15 cellular contexts compared by ENCODE assay signal in genomic region chr15:52728899-52729298, GRCh38. TPM values are rescaled to one million over a fixed set of nuclear protein-coding genes. Genes with fewer than 3 reads are reported as not detected.
DNase-seq lines count a peak whose midpoint lies in the region; ATAC-seq, FAIRE-seq and TF ChIP-seq lines count a peak whose summit lies in the region.
"Had no signal": no experiment of that assay in that cellular context is flagged by ENCODE, and none has a peak within 500 bp of the region (broad histone marks: within the 10 kb centered on the region; RNA-seq: fewer than 3 reads in every experiment).

No MANE protein-coding gene starts in this region.

- no peaks in the 10 kb centered on the region for H3K9me1 ChIP-seq in keratinocyte (ENCODE audit: control insufficient read depth, extremely low read depth, insufficient read depth, low read length)

- no peak for TF ChIP-seq CTCF in astrocyte (IDR thresholded peaks at IDR 0.05; ENCODE audit: insufficient read depth, low read depth, low read length)
- TF ChIP-seq CTCF in keratinocyte (optimal IDR thresholded peaks at IDR 0.05 in 1 of 3, IDR thresholded peaks at IDR 0.05 in 1 of 3, conservative IDR thresholded peaks at IDR 0.05 in 1 of 3; ENCODE audit: extremely low read depth in 1 of 3, insufficient read depth in 2 of 3, low read length in 3 of 3): no peak
- no peak for TF ChIP-seq CTCF in uterus (IDR thresholded peaks at IDR 0.05)

- H3K4me2 ChIP-seq in Karpas-422 (ENCODE audit: low read depth, low read length, poor library complexity, severe bottlenecking) (no peak overlapping the region), astrocyte (ENCODE audit: low read length) (peak overlapping the region; percentile 44), keratinocyte (ENCODE audit: control insufficient read depth, extremely low read depth, insufficient read depth, low read depth, low read length) (peak overlapping the region; percentile 35)

- ATAC-seq in CD4-positive, CD25-positive, alpha-beta regulatory T cell (ENCODE audit: low read depth in 2 of 2): no peak
- ATAC-seq in GM21528 (IDR thresholded peaks at IDR 0.05; ENCODE audit: low FRiP score, unreplicated experiment) (no peak), GM19023 (IDR thresholded peaks at IDR 0.05; ENCODE audit: unreplicated experiment) (no peak)
- ATAC-seq: left colon had no signal

- no peaks in the 10 kb centered on the region for H3K36me3 Mint-ChIP-seq in CD4-positive, CD25-positive, alpha-beta regulatory T cell
- H3K36me3 Mint-ChIP-seq in astrocyte (ENCODE audit: low read depth, unreplicated experiment): no peaks in the 10 kb centered on the region

- dilution Hi-C loops in keratinocyte (cut with MboI; ENCODE audit: extremely low pct_ligation_motif_present, low sequenced_read_pairs): no loop called here

- no peak for TF ChIP-seq POLR2A in uterus (IDR thresholded peaks at IDR 0.05)

- no peaks in the 10 kb centered on the region for H3K9me3 Mint-ChIP-seq in CD4-positive, CD25-positive, alpha-beta regulatory T cell
- H3K9me3 Mint-ChIP-seq in astrocyte (ENCODE audit: unreplicated experiment): no peaks in the 10 kb centered on the region
- H3K9me3 Mint-ChIP-seq: activated naive CD4-positive, alpha-beta T cell treated with anti-CD3 and anti-CD28 coated beads for 36 hours had no signal

- no peak for FAIRE-seq in astrocyte (lab: Jason Lieb, UNC)
- FAIRE-seq in keratinocyte (lab: Jason Lieb, UNC): no peak

- no peak overlapping the region for H3K4me3 ChIP-seq in CD4-positive, CD25-positive, alpha-beta regulatory T cell (ENCODE audit: low read depth, low read length)
- H3K4me3 ChIP-seq in Karpas-422 (ENCODE audit: low read length) (no peak overlapping the region), astrocyte (ENCODE audit: insufficient read depth, low read depth, low read length) (no peak overlapping the region), keratinocyte (ENCODE audit: control insufficient read depth in 2 of 3, extremely low read depth in 1 of 3, insufficient read depth in 2 of 3, low read depth in 1 of 3, low read length in 3 of 3) (no peak overlapping the region), uterus (no peak overlapping the region)
- H3K4me3 ChIP-seq: coronary artery, sigmoid colon had no signal

- no peaks in the 10 kb centered on the region for H4K20me1 ChIP-seq in Karpas-422 (ENCODE audit: insufficient read depth, low read depth, low read length)
- H4K20me1 ChIP-seq in astrocyte (ENCODE audit: insufficient read depth, low read length): no peaks in the 10 kb centered on the region
- no peaks in the 10 kb centered on the region for H4K20me1 ChIP-seq in keratinocyte (ENCODE audit: control insufficient read depth, extremely low read depth, insufficient read depth, low read length)

- H2AFZ ChIP-seq in Karpas-422 (ENCODE audit: low read length): peak overlapping the region; percentile 28
- H2AFZ ChIP-seq in astrocyte (ENCODE audit: low read depth, low read length): no peak overlapping the region
- peak overlapping the region; percentile 62 for H2AFZ ChIP-seq in keratinocyte (ENCODE audit: control insufficient read depth, low read length)

- no peak overlapping the region for H3K27ac ChIP-seq in CD4-positive, CD25-positive, alpha-beta regulatory T cell (ENCODE audit: insufficient read depth, low read length, poor library complexity, severe bottlenecking)
- H3K27ac ChIP-seq in Karpas-422 (ENCODE audit: low read length) (no peak overlapping the region), astrocyte (ENCODE audit: low read depth, low read length) (no peak overlapping the region), keratinocyte (ENCODE audit: control insufficient read depth, insufficient read depth, low read length) (peak overlapping the region; percentile 59), uterus (no peak overlapping the region)
- H3K27ac ChIP-seq: coronary artery, sigmoid colon had no signal

- DNase-seq in CD4-positive, CD25-positive, alpha-beta regulatory T cell: peak in 1 of 3 donors; percentile 19
- DNase-seq in Karpas-422 (no peak), astrocyte (ENCODE audit: low read depth) (peak; percentile 66), keratinocyte (ENCODE audit: low read depth, low spot score) (no peak), midbrain (lab: John Stamatoyannopoulos, UW) (no peak), uterus (no peak)
- DNase-seq: activated CD8-positive, alpha-beta memory T cell treated with anti-CD3 and anti-CD28 coated beads for 24 hours; activated naive CD4-positive, alpha-beta T cell treated with anti-CD3 and anti-CD28 coated beads for 36 hours; glutamatergic neuron; KG1; left colon; sigmoid colon had no signal

- H3K36me3 ChIP-seq in CD4-positive, CD25-positive, alpha-beta regulatory T cell (ENCODE audit: control insufficient read depth, insufficient read depth, low read length): no peaks in the 10 kb centered on the region
- H3K36me3 ChIP-seq in Karpas-422 (ENCODE audit: insufficient read depth, low read length): no peaks in the 10 kb centered on the region
- no peaks in the 10 kb centered on the region for H3K36me3 ChIP-seq in astrocyte (ENCODE audit: insufficient read depth, low read length)
- no peaks in the 10 kb centered on the region for H3K36me3 ChIP-seq in keratinocyte (ENCODE audit: control insufficient read depth in 2 of 2, extremely low read depth in 1 of 2, insufficient read depth in 2 of 2, low read length in 2 of 2)
- H3K36me3 ChIP-seq in uterus: no peaks in the 10 kb centered on the region
- H3K36me3 ChIP-seq: sigmoid colon had no signal

- no peaks in the 10 kb centered on the region for H3K27me3 Mint-ChIP-seq in CD4-positive, CD25-positive, alpha-beta regulatory T cell
- no peaks in the 10 kb centered on the region for H3K27me3 Mint-ChIP-seq in astrocyte (ENCODE audit: low read depth, unreplicated experiment)

- no peaks in the 10 kb centered on the region for H3K79me2 ChIP-seq in Karpas-422 (ENCODE audit: low read length)
- H3K79me2 ChIP-seq in astrocyte (ENCODE audit: insufficient read depth, low read length): no peaks in the 10 kb centered on the region
- H3K79me2 ChIP-seq in keratinocyte (ENCODE audit: control insufficient read depth, insufficient read depth, low read length): no peaks in the 10 kb centered on the region

- no peaks in the 10 kb centered on the region for H3K9me3 ChIP-seq in CD4-positive, CD25-positive, alpha-beta regulatory T cell (ENCODE audit: control insufficient read depth in 2 of 2, low read length in 2 of 2)
- H3K9me3 ChIP-seq in Karpas-422 (ENCODE audit: low read length) (no peaks in the 10 kb centered on the region), astrocyte (ENCODE audit: insufficient read depth, low read depth, low read length) (no peaks in the 10 kb centered on the region), keratinocyte (ENCODE audit: control insufficient read depth, low read depth, low read length) (no peaks in the 10 kb centered on the region), uterus (no peaks in the 10 kb centered on the region)
- H3K9me3 ChIP-seq: sigmoid colon had no signal

- peaks cover 16% of the 10 kb centered on the region for H3K4me1 ChIP-seq in CD4-positive, CD25-positive, alpha-beta regulatory T cell (ENCODE audit: control insufficient read depth, insufficient read depth, low read length, poor library complexity, severe bottlenecking)
- H3K4me1 ChIP-seq in Karpas-422 (ENCODE audit: low read length): peaks cover 61% of the 10 kb centered on the region
- peaks cover 6% of the 10 kb centered on the region for H3K4me1 ChIP-seq in astrocyte (ENCODE audit: insufficient read depth, low read length)
- peaks cover 18% of the 10 kb centered on the region for H3K4me1 ChIP-seq in keratinocyte (ENCODE audit: control insufficient read depth, extremely low read depth, insufficient read depth, low read length)
- no peaks in the 10 kb centered on the region for H3K4me1 ChIP-seq in uterus

- intact Hi-C loops in uterus (cut with DNase I; ENCODE audit: low total_unique reads): no loop called here

- peaks cover 7 to 30% (median 16%) of the 10 kb centered on the region in 4 donors for H3K4me1 Mint-ChIP-seq in CD4-positive, CD25-positive, alpha-beta regulatory T cell
- H3K4me1 Mint-ChIP-seq in astrocyte (ENCODE audit: low read depth, unreplicated experiment): peaks cover 2% of the 10 kb centered on the region

- peak overlapping the region in 2 of 3 donors; percentile 48 to 97 for H3K27ac Mint-ChIP-seq in CD4-positive, CD25-positive, alpha-beta regulatory T cell
- H3K27ac Mint-ChIP-seq in astrocyte (ENCODE audit: unreplicated experiment): no peak overlapping the region
- H3K27ac Mint-ChIP-seq: activated naive CD4-positive, alpha-beta T cell treated with anti-CD3 and anti-CD28 coated beads for 36 hours had no signal

- H3K9me2 ChIP-seq in Karpas-422 (replicated peaks; ENCODE audit: insufficient read depth, low read length): no peaks in the 10 kb centered on the region

- H3K9ac ChIP-seq in Karpas-422 (ENCODE audit: low read length): no peak overlapping the region
- H3K9ac ChIP-seq in astrocyte (ENCODE audit: low read length): no peak overlapping the region
- H3K9ac ChIP-seq in keratinocyte (ENCODE audit: control insufficient read depth, extremely low read depth, insufficient read depth, low read length): peak overlapping the region; percentile 23

- H3K4me3 Mint-ChIP-seq in CD4-positive, CD25-positive, alpha-beta regulatory T cell: no peak overlapping the region
- no peak overlapping the region for H3K4me3 Mint-ChIP-seq in astrocyte (ENCODE audit: unreplicated experiment)
- H3K4me3 Mint-ChIP-seq: activated naive CD4-positive, alpha-beta T cell treated with anti-CD3 and anti-CD28 coated beads for 36 hours had no signal

- no peaks in the 10 kb centered on the region for H3K27me3 ChIP-seq in CD4-positive, CD25-positive, alpha-beta regulatory T cell (ENCODE audit: control insufficient read depth, insufficient read depth, low read length)
- H3K27me3 ChIP-seq in Karpas-422 (ENCODE audit: low read length) (no peaks in the 10 kb centered on the region), astrocyte (ENCODE audit: insufficient read depth, low read length) (no peaks in the 10 kb centered on the region), keratinocyte (ENCODE audit: control insufficient read depth, extremely low read depth, insufficient read depth, low read length) (no peaks in the 10 kb centered on the region), uterus (no peaks in the 10 kb centered on the region)
- H3K27me3 ChIP-seq: sigmoid colon had no signal

RNA-seq across cellular contexts. Expression of gene ATOSA, which starts 49.7 kb away (rescaled TPM):
- total RNA-seq in CD4-positive, CD25-positive, alpha-beta regulatory T cell: 139 TPM
- 10 to 100 TPM; 13.5 to 20.5 (median 17.8) TPM for polyA plus RNA-seq in CD4-positive, CD25-positive, alpha-beta regulatory T cell
- 107 and 255 TPM in 2 replicates for total RNA-seq in Karpas-422 (2014; rRNA removed; shearing (Covaris generic); ENCODE audit: low replicate concordance)
- 33.8 and 35.4 TPM in 2 replicates for total RNA-seq in astrocyte
- 6.1 to 19.9 TPM (median 18.5 TPM) in 3 replicates for polyA plus RNA-seq in keratinocyte
- 64.0 TPM for polyA plus RNA-seq in keratinocyte (2011; ENCODE audit: low read depth)
- polyA plus RNA-seq in keratinocyte (2011; cell fraction: cytosol; rRNA removed): 6.5 and 14.8 TPM in 2 replicates
- polyA plus RNA-seq in keratinocyte (2011; cell fraction: nucleus; rRNA removed): 42.5 and 45.4 TPM in 2 replicates
- 5.7 and 17.0 TPM in 2 replicates for polyA plus RNA-seq in keratinocyte (2012; ENCODE audit: low replicate concordance)
- polyA minus RNA-seq in keratinocyte: 1.7 to 16.7 TPM (median 9.9 TPM) in 3 replicates
- 5.4 TPM for polyA minus RNA-seq in keratinocyte (2011; cell fraction: cytosol; rRNA and poly(A)+ RNA removed)
- polyA minus RNA-seq in keratinocyte (2011; cell fraction: nucleus; rRNA and poly(A)+ RNA removed): 23.8 and 52.0 TPM in 2 replicates
- total RNA-seq in uterus: 100 to 1,000 TPM in 1 of 4 donors, 10 to 100 TPM in 3; 45.0 to 114 (median 78.9) TPM
